Comparison of ENCODE assay signal across 17 cellular contexts in genomic region chr6:54722328-54722727, GRCh38.
"Had no signal": no experiment of that assay in that cellular context is flagged by ENCODE, and none has a peak within 500 bp of the region (broad histone marks: within the 10 kb centered on the region; RNA-seq: fewer than 3 reads in every experiment).

No MANE protein-coding gene starts in this region.

- H3K27ac Mint-ChIP-seq: activated CD4-positive, alpha-beta T cell treated with anti-CD3 and anti-CD28 coated beads for 36 hours; activated CD8-positive, alpha-beta T cell treated with anti-CD3 and anti-CD28 coated beads for 36 hours; activated naive CD4-positive, alpha-beta T cell treated with anti-CD3 and anti-CD28 coated beads, Interleukin-2, amount 50 U/mL, for 72 hours; immature natural killer cell; T-helper 17 cell had no signal

- H3K36me3 ChIP-seq: lower lobe of right lung, sigmoid colon, spleen, thoracic aorta had no signal

- H3K27me3 ChIP-seq: sigmoid colon, spleen had no signal

- H3K27me3 Mint-ChIP-seq: activated CD4-positive, alpha-beta T cell treated with anti-CD3 and anti-CD28 coated beads for 36 hours; activated CD8-positive, alpha-beta T cell treated with anti-CD3 and anti-CD28 coated beads for 36 hours; T-helper 17 cell had no signal

- H3K4me1 Mint-ChIP-seq: activated CD4-positive, alpha-beta T cell treated with anti-CD3 and anti-CD28 coated beads for 36 hours; immature natural killer cell; T-helper 17 cell had no signal

- H3K4me3 Mint-ChIP-seq: activated CD4-positive, alpha-beta T cell treated with anti-CD3 and anti-CD28 coated beads for 36 hours; activated CD8-positive, alpha-beta T cell treated with anti-CD3 and anti-CD28 coated beads for 36 hours; immature natural killer cell; neural crest cell; T-helper 17 cell had no signal

- H3K4me1 ChIP-seq: lower lobe of right lung, sigmoid colon, spleen had no signal

- H3K4me3 ChIP-seq: lower lobe of right lung, sigmoid colon, spleen, thoracic aorta had no signal

- H3K36me3 Mint-ChIP-seq: activated naive CD4-positive, alpha-beta T cell treated with anti-CD3 and anti-CD28 coated beads, Interleukin-2, amount 50 U/mL, for 72 hours; immature natural killer cell had no signal

- DNase-seq: activated CD4-positive, alpha-beta T cell treated with anti-CD3 and anti-CD28 coated beads for 36 hours; activated CD8-positive, alpha-beta T cell treated with anti-CD3 and anti-CD28 coated beads for 36 hours; activated effector memory CD4-positive, alpha-beta T cell treated with anti-CD3 and anti-CD28 coated beads, Interleukin-2, amount 50 U/mL, for 16 hours; activated T-cell treated with anti-CD3 and anti-CD28 coated beads, Interleukin-2, amount 50 U/mL, for 48 hours; amygdala; foreskin melanocyte; head of caudate nucleus; immature natural killer cell; left colon; lower lobe of right lung; midbrain; sigmoid colon; spleen; T-helper 17 cell had no signal

- H3K9me3 ChIP-seq: lower lobe of right lung, sigmoid colon, spleen, thoracic aorta had no signal

- H3K27ac ChIP-seq: lower lobe of right lung, sigmoid colon, spleen, thoracic aorta had no signal

- H3K9me3 Mint-ChIP-seq: immature natural killer cell had no signal
